Comparison of ENCODE assay signal across 1 cellular context in the genomic region with DNA sequence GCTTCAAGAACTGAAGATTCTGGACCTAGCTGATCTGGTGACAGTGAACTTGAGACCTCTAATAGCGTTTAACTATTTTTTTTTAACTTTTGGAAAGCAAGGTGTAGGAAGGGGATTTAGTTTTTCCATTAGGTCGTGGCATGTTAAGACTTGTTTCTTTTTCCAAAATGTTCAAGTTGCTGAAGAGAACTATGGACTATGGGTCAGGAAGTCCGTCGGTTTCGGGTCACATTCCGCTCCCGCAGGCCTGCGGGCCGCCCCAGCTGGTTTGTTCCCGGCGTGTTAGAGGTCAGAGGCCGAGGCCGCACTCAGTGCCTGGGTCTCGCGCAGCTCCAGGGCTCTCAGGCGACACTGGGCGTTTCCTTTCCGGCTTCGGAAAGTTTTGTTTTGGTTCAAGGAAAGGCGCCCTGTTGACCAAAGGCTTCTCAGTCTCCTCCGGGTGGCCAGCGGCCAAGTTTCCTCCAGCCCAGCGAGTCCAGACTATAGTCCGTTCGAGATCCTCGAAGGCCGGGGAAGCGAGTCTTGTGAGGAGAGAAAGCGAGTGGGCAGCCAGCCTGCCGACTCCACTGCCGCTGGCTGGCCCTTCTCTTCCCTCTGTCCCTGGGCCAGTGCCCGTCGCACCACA.
TF ChIP-seq lines count a peak whose summit lies in the region.

No MANE protein-coding gene starts in this region.

TF ChIP-seq in HepG2, 621 proteins besides CTCF, POLR2A, EP300 and RAD21 (continued from another document and continues in another):
- TF ChIP-seq, protein P1, sequence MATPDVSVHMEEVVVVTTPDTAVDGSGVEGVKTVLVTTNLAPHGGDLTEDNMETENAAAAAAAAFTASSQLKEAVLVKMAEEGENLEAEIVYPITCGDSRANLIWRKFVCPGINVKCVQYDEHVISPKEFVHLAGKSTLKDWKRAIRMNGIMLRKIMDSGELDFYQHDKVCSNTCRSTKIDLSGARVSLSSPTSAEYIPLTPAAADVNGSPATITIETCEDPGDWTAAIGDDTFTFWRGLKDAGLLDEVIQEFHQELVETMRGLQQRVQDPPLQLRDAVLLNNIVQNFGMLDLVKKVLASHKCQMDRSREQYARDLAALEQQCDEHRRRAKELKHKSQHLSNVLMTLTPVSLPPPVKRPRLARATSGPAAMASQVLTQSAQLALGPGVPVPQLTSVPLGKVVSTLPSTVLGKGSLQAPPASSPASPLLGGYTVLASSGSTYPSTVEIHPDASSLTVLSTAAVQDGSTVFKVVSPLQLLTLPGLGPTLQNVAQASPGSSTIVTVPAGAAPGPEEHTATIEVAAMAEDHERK (CRISPR knock-in tag; IDR thresholded peaks at IDR 0.05; ENCODE audit: low read depth), result no peak
- no peak for TF ChIP-seq ZNF496 (CRISPR knock-in tag; IDR thresholded peaks at IDR 0.05; ENCODE audit: insufficient replicate concordance)
- TF ChIP-seq HOXA5 (CRISPR knock-in tag; IDR thresholded peaks at IDR 0.05), result 0 out of 2 replicates have a peak, but pooled peaks have one; percentile 26
- peak; percentile 60 for TF ChIP-seq ELF1 (CRISPR knock-in tag; IDR thresholded peaks at IDR 0.05)
- TF ChIP-seq KDM1A (CRISPR knock-in tag; IDR thresholded peaks at IDR 0.05), result 0 out of 2 replicates have a peak, but pooled peaks have one; percentile 50
- TF ChIP-seq, protein P2, sequence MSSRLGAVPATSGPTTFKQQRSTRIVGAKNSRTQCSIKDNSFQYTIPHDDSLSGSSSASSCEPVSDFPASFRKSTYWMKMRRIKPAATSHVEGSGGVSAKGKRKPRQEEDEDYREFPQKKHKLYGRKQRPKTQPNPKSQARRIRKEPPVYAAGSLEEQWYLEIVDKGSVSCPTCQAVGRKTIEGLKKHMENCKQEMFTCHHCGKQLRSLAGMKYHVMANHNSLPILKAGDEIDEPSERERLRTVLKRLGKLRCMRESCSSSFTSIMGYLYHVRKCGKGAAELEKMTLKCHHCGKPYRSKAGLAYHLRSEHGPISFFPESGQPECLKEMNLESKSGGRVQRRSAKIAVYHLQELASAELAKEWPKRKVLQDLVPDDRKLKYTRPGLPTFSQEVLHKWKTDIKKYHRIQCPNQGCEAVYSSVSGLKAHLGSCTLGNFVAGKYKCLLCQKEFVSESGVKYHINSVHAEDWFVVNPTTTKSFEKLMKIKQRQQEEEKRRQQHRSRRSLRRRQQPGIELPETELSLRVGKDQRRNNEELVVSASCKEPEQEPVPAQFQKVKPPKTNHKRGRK (CRISPR knock-in tag; IDR thresholded peaks at IDR 0.05), result no peak
- no peak for TF ChIP-seq SMYD3 (CRISPR knock-in tag; IDR thresholded peaks at IDR 0.05)
- TF ChIP-seq MXI1 (IDR thresholded peaks at IDR 0.05; ENCODE audit: borderline replicate concordance, low read depth, low read length), result peak; percentile 34; the same call in 1 of the 3 replicates
- peak; percentile 83; the same call in 1 of the 2 replicates for TF ChIP-seq ZNF232 (CRISPR knock-in tag; IDR thresholded peaks at IDR 0.05; ENCODE audit: borderline replicate concordance)
- no peak for TF ChIP-seq TFE3 (CRISPR knock-in tag; IDR thresholded peaks at IDR 0.05)
- TF ChIP-seq, protein P3, sequence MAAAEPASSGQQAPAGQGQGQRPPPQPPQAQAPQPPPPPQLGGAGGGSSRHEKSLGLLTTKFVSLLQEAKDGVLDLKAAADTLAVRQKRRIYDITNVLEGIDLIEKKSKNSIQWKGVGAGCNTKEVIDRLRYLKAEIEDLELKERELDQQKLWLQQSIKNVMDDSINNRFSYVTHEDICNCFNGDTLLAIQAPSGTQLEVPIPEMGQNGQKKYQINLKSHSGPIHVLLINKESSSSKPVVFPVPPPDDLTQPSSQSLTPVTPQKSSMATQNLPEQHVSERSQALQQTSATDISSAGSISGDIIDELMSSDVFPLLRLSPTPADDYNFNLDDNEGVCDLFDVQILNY (CRISPR knock-in tag; conservative IDR thresholded peaks at IDR 0.05), result no peak
- no peak for TF ChIP-seq ZNF260 (CRISPR knock-in tag; IDR thresholded peaks at IDR 0.05; ENCODE audit: borderline replicate concordance, low read depth)
- TF ChIP-seq TSC22D2 (CRISPR knock-in tag; IDR thresholded peaks at IDR 0.05; ENCODE audit: borderline replicate concordance), result no peak
- TF ChIP-seq NR2C2 (CRISPR knock-in tag; IDR thresholded peaks at IDR 0.05; ENCODE audit: borderline replicate concordance), result peak; percentile 90
- peak; percentile 31 for TF ChIP-seq AGO1 (IDR thresholded peaks at IDR 0.05; ENCODE audit: low read depth, low read length, poor library complexity, severe bottlenecking)
- 0 out of 2 replicates have a peak, but pooled peaks have one; percentile 35 for TF ChIP-seq NCOA2 (CRISPR knock-in tag; IDR thresholded peaks at IDR 0.05)
- no peak; the same call in 1 of the 2 replicates for TF ChIP-seq RFXAP (CRISPR knock-in tag; IDR thresholded peaks at IDR 0.05; ENCODE audit: borderline replicate concordance)
- TF ChIP-seq ERF (CRISPR knock-in tag; IDR thresholded peaks at IDR 0.05), result 0 out of 2 replicates have a peak, but pooled peaks have one; percentile 8
- 0 out of 2 replicates have a peak, but pooled peaks have one; percentile 35 for TF ChIP-seq ZNF766 (CRISPR knock-in tag; IDR thresholded peaks at IDR 0.05; ENCODE audit: borderline replicate concordance)
- TF ChIP-seq TIGD3 (CRISPR knock-in tag; IDR thresholded peaks at IDR 0.05; ENCODE audit: borderline replicate concordance), result peak; percentile 12; the same call in 1 of the 2 replicates
- no peak for TF ChIP-seq KDM6A (CRISPR knock-in tag; IDR thresholded peaks at IDR 0.05; ENCODE audit: low read depth)
- no peak for TF ChIP-seq ZNF160 (CRISPR knock-in tag; IDR thresholded peaks at IDR 0.05)
- TF ChIP-seq SOX5 (CRISPR knock-in tag; IDR thresholded peaks at IDR 0.05; ENCODE audit: borderline replicate concordance), result no peak; the same call in 1 of the 2 replicates
- no peak for TF ChIP-seq ATF3 (CRISPR knock-in tag; IDR thresholded peaks at IDR 0.05)
- TF ChIP-seq NR2F1 (CRISPR knock-in tag; IDR thresholded peaks at IDR 0.05), result peak; percentile 95 to 97
- no peak for TF ChIP-seq USF2 (IDR thresholded peaks at IDR 0.05; ENCODE audit: low read depth, low read length)
- no peak for TF ChIP-seq USF2 (CRISPR knock-in tag; IDR thresholded peaks at IDR 0.05; ENCODE audit: borderline replicate concordance)
- no peak for TF ChIP-seq RFX1 (IDR thresholded peaks at IDR 0.05)
- no peak for TF ChIP-seq ZNF589 (CRISPR knock-in tag; conservative IDR thresholded peaks at IDR 0.05)
- TF ChIP-seq HDAC2 (CRISPR knock-in tag; IDR thresholded peaks at IDR 0.05), result peak; percentile 22; the same call in 1 of the 2 replicates
- no peak for TF ChIP-seq RFX5 (IDR thresholded peaks at IDR 0.05; ENCODE audit: low read depth, low read length)
- TF ChIP-seq ZSCAN30 (CRISPR knock-in tag; IDR thresholded peaks at IDR 0.05), result peak; percentile 15; the same call in 1 of the 2 replicates
- no peak for TF ChIP-seq ZSCAN9 (CRISPR knock-in tag; IDR thresholded peaks at IDR 0.05; ENCODE audit: borderline replicate concordance)
- TF ChIP-seq HMG20B (CRISPR knock-in tag; conservative IDR thresholded peaks at IDR 0.05), result no peak
- TF ChIP-seq ZNF776 (CRISPR knock-in tag; IDR thresholded peaks at IDR 0.05), result no peak; the same call in 1 of the 2 replicates
- TF ChIP-seq, protein P4, sequence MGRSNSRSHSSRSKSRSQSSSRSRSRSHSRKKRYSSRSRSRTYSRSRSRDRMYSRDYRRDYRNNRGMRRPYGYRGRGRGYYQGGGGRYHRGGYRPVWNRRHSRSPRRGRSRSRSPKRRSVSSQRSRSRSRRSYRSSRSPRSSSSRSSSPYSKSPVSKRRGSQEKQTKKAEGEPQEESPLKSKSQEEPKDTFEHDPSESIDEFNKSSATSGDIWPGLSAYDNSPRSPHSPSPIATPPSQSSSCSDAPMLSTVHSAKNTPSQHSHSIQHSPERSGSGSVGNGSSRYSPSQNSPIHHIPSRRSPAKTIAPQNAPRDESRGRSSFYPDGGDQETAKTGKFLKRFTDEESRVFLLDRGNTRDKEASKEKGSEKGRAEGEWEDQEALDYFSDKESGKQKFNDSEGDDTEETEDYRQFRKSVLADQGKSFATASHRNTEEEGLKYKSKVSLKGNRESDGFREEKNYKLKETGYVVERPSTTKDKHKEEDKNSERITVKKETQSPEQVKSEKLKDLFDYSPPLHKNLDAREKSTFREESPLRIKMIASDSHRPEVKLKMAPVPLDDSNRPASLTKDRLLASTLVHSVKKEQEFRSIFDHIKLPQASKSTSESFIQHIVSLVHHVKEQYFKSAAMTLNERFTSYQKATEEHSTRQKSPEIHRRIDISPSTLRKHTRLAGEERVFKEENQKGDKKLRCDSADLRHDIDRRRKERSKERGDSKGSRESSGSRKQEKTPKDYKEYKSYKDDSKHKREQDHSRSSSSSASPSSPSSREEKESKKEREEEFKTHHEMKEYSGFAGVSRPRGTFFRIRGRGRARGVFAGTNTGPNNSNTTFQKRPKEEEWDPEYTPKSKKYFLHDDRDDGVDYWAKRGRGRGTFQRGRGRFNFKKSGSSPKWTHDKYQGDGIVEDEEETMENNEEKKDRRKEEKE (IDR thresholded peaks at IDR 0.05), result no peak
- no peak for TF ChIP-seq IRF2 (CRISPR knock-in tag; IDR thresholded peaks at IDR 0.05)
- no peak for TF ChIP-seq SP4 (CRISPR knock-in tag; IDR thresholded peaks at IDR 0.05)
- no peak for TF ChIP-seq ZNF547 (CRISPR knock-in tag; IDR thresholded peaks at IDR 0.05)
- TF ChIP-seq, protein P5, sequence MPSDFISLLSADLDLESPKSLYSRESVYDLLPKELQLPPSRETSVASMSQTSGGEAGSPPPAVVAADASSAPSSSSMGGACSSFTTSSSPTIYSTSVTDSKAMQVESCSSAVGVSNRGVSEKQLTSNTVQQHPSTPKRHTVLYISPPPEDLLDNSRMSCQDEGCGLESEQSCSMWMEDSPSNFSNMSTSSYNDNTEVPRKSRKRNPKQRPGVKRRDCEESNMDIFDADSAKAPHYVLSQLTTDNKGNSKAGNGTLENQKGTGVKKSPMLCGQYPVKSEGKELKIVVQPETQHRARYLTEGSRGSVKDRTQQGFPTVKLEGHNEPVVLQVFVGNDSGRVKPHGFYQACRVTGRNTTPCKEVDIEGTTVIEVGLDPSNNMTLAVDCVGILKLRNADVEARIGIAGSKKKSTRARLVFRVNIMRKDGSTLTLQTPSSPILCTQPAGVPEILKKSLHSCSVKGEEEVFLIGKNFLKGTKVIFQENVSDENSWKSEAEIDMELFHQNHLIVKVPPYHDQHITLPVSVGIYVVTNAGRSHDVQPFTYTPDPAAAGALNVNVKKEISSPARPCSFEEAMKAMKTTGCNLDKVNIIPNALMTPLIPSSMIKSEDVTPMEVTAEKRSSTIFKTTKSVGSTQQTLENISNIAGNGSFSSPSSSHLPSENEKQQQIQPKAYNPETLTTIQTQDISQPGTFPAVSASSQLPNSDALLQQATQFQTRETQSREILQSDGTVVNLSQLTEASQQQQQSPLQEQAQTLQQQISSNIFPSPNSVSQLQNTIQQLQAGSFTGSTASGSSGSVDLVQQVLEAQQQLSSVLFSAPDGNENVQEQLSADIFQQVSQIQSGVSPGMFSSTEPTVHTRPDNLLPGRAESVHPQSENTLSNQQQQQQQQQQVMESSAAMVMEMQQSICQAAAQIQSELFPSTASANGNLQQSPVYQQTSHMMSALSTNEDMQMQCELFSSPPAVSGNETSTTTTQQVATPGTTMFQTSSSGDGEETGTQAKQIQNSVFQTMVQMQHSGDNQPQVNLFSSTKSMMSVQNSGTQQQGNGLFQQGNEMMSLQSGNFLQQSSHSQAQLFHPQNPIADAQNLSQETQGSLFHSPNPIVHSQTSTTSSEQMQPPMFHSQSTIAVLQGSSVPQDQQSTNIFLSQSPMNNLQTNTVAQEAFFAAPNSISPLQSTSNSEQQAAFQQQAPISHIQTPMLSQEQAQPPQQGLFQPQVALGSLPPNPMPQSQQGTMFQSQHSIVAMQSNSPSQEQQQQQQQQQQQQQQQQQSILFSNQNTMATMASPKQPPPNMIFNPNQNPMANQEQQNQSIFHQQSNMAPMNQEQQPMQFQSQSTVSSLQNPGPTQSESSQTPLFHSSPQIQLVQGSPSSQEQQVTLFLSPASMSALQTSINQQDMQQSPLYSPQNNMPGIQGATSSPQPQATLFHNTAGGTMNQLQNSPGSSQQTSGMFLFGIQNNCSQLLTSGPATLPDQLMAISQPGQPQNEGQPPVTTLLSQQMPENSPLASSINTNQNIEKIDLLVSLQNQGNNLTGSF (CRISPR knock-in tag; IDR thresholded peaks at IDR 0.05), result no peak
- no peak for TF ChIP-seq RFXANK (CRISPR knock-in tag; IDR thresholded peaks at IDR 0.05)
- TF ChIP-seq ZMYM3 (CRISPR knock-in tag; IDR thresholded peaks at IDR 0.05), result 0 out of 2 replicates have a peak, but pooled peaks have one; percentile 29
- TF ChIP-seq ZNF790 (CRISPR knock-in tag; IDR thresholded peaks at IDR 0.05; ENCODE audit: borderline replicate concordance), result no peak
